Comparison of ENCODE assay signal across 1 cellular context in genomic region chr6:36958775-36959554, GRCh38.
TF ChIP-seq lines count a peak whose summit lies in the region.

No MANE protein-coding gene starts in this region.

TF ChIP-seq in H1, 55 proteins besides CTCF, POLR2A, EP300 and RAD21:
- TF ChIP-seq SP1 (IDR thresholded peaks at IDR 0.05; ENCODE audit: low read depth, low read length) (no peak), USF2 (IDR thresholded peaks at IDR 0.05; ENCODE audit: low read length) (0 out of 2 replicates have a peak, but pooled peaks have one; percentile 51)
- TF ChIP-seq, protein P1, sequence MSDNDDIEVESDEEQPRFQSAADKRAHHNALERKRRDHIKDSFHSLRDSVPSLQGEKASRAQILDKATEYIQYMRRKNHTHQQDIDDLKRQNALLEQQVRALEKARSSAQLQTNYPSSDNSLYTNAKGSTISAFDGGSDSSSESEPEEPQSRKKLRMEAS (IDR thresholded peaks at IDR 0.05): peak; percentile 37; the same call in 1 of the 2 replicates
